Comparison of ENCODE assay signal across 8 cellular contexts in genomic region chr9:86354048-86354881, GRCh38. TPM values are rescaled to one million over a fixed set of nuclear protein-coding genes. Genes with fewer than 3 reads are reported as not detected.
DNase-seq lines count a peak whose midpoint lies in the region; ATAC-seq and TF ChIP-seq lines count a peak whose summit lies in the region.

Gene TUT7 (minus strand): TSS chr9:86354410. CDS start chr9:86353199, 1,211 bp downstream.

- H3K4me3 Mint-ChIP-seq in chondrocyte (ENCODE audit: unreplicated experiment): peak within 1 kb of the TSS; percentile 98

- no peaks in the 10 kb centered on the region for H3K36me3 ChIP-seq in kidney epithelial cell (ENCODE audit: control insufficient read depth, insufficient read depth, low read length)

- H3K27me3 Mint-ChIP-seq in chondrocyte (ENCODE audit: low read depth): no peaks in the 10 kb centered on the region

- TF ChIP-seq POLR2A in GM19193 (IDR thresholded peaks at IDR 0.05; ENCODE audit: extremely low read depth, insufficient read depth, insufficient read length): peak; percentile 71

- ATAC-seq in HG03432 (IDR thresholded peaks at IDR 0.05; ENCODE audit: unreplicated experiment): peak; percentile 89

- peaks cover 39% of the 10 kb centered on the region for H3K4me1 Mint-ChIP-seq in chondrocyte (ENCODE audit: low read depth)

- no peaks in the 10 kb centered on the region for H3K9me3 Mint-ChIP-seq in chondrocyte (ENCODE audit: low read depth)

- DNase-seq in Ammon's horn (ENCODE audit: low spot score) (peak; percentile 96), NCI-H460 (ENCODE audit: extremely low read depth, low read depth) (peak; percentile 95), chondrocyte (ENCODE audit: low spot score) (peak; percentile 98), kidney epithelial cell (ENCODE audit: low read depth) (peak; percentile 52)
- DNase-seq in activated CD4-positive, alpha-beta T cell treated with anti-CD3 and anti-CD28 coated beads for 24 hours (ENCODE audit: low read depth in 2 of 2): peak; percentile 95
- DNase-seq in stimulated activated CD4-positive, alpha-beta T cell treated with anti-CD3 and anti-CD28 coated beads, Interleukin-15, amount 100 ng/mL, for 24 hours: peak; percentile 95

- peak within 1 kb of the TSS; percentile 96 for H3K27ac Mint-ChIP-seq in chondrocyte (ENCODE audit: unreplicated experiment)

- H3K36me3 Mint-ChIP-seq in chondrocyte (ENCODE audit: low read depth): peaks cover 6% of the 10 kb centered on the region

- no peaks in the 10 kb centered on the region for H3K27me3 ChIP-seq in kidney epithelial cell (ENCODE audit: control insufficient read depth, insufficient read depth, low read length)

- H3K4me3 ChIP-seq in kidney epithelial cell (ENCODE audit: low read depth, low read length): peak within 1 kb of the TSS; percentile 93

- no peak for TF ChIP-seq CTCF in chondrocyte (IDR thresholded peaks at IDR 0.05)
- no peak for TF ChIP-seq CTCF in kidney epithelial cell (IDR thresholded peaks at IDR 0.05; ENCODE audit: insufficient read depth, low read length, poor library complexity, severe bottlenecking)

RNA-seq across cellular contexts. Expression of gene TUT7, which starts in this region (rescaled TPM):
- 14.4 and 22.6 TPM in 2 replicates for total RNA-seq in NCI-H460 (2014; rRNA removed; shearing (Covaris generic))
- polyA plus RNA-seq in NCI-H460 (2014; cell fraction: nucleus; rRNA removed): 7.9 and 8.9 TPM in 2 replicates
- total RNA-seq in chondrocyte (22.3 to 33.9 TPM (median 22.8 TPM) in 3 replicates), kidney epithelial cell (25.9 and 26.4 TPM in 2 replicates)

Comparison
In these comparisons a context has a peak if more than half of its experiments do, and no peak if none do; other contexts are left out.
1. Peak in every context shown above with its lines: DNase-seq, ATAC-seq and H3K4me3 ChIP-seq.